26 cellular contexts compared by ENCODE assay signal in the genomic region with DNA sequence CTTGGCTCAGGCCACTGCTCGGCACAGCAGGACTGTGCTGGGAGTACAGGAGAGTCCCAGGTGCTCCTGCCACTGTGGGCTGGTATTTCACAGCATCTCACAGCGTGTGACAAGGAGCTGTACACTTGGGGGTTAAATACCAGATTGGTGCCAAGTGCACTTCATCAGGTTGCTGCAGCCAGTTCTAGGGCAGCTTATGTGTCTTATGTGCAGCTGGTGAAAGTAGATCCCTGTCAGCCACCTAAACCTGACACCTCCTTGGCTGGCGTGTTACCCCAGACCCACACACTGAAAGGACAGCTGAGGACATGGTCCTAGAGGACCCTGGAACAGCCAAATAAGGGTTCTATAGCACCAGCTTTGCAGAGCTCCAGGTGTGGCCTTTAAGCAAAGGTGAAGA. TPM values are rescaled to one million over a fixed set of nuclear protein-coding genes. Genes with fewer than 3 reads are reported as not detected.
DNase-seq lines count a peak whose midpoint lies in the region; ATAC-seq and TF ChIP-seq lines count a peak whose summit lies in the region.
"Had no signal": no experiment of that assay in that cellular context is flagged by ENCODE, and none has a peak within 500 bp of the region (broad histone marks: within the 10 kb centered on the region; RNA-seq: fewer than 3 reads in every experiment).

No MANE protein-coding gene starts in this region.

- H3K4me1 Mint-ChIP-seq in natural killer cell treated with Interleukin-12 subunit alpha and Interleukin-12 subunit beta and Interleukin-15 and Interleukin-18, amount 100 ng/mL, for 72 hours (ENCODE audit: low read depth in 2 of 2): no peaks in the 10 kb centered on the region
- no peaks in the 10 kb centered on the region for H3K4me1 Mint-ChIP-seq in natural killer cell
- H3K4me1 Mint-ChIP-seq: activated CD4-positive, alpha-beta T cell treated with anti-CD3 and anti-CD28 coated beads for 36 hours; activated naive CD4-positive, alpha-beta T cell treated with anti-CD3 and anti-CD28 coated beads, Interleukin-2, amount 10 ng/mL, durations not matched to agents 7 days and 5 days; brain; nephron progenitor cell had no signal

- H3K9me3 ChIP-seq in A673 (ENCODE audit: low read depth, low read length, poor library complexity, severe bottlenecking): no peaks in the 10 kb centered on the region
- H3K9me3 ChIP-seq: BLaER1, thoracic aorta, vagina had no signal

- H3K9me3 Mint-ChIP-seq in natural killer cell treated with Interleukin-12 subunit alpha and Interleukin-12 subunit beta and Interleukin-15 and Interleukin-18, amount 100 ng/mL, for 72 hours: no peaks in the 10 kb centered on the region
- no peaks in the 10 kb centered on the region for H3K9me3 Mint-ChIP-seq in natural killer cell
- H3K9me3 Mint-ChIP-seq: activated CD8-positive, alpha-beta T cell treated with anti-CD3 and anti-CD28 coated beads for 36 hours; activated naive CD4-positive, alpha-beta T cell treated with anti-CD3 and anti-CD28 coated beads, Interleukin-2, amount 10 ng/mL, durations not matched to agents 7 days and 5 days; brain; nephron progenitor cell had no signal

- H3K27ac Mint-ChIP-seq in natural killer cell treated with Interleukin-12 subunit alpha and Interleukin-12 subunit beta and Interleukin-15 and Interleukin-18, amount 100 ng/mL, for 72 hours: no peak overlapping the region
- H3K27ac Mint-ChIP-seq in natural killer cell: no peak overlapping the region
- H3K27ac Mint-ChIP-seq: activated CD4-positive, alpha-beta T cell treated with anti-CD3 and anti-CD28 coated beads for 36 hours; activated CD8-positive, alpha-beta T cell treated with anti-CD3 and anti-CD28 coated beads for 36 hours; activated naive CD4-positive, alpha-beta T cell treated with anti-CD3 and anti-CD28 coated beads, Interleukin-2, amount 10 ng/mL, durations not matched to agents 7 days and 5 days; brain had no signal

- CTCF ChIA-PET in A673 (lab: Charles Lee): no interaction called here

- peak; percentile 35 for DNase-seq in natural killer cell treated with Interleukin-12 subunit alpha and Interleukin-12 subunit beta and Interleukin-15 and Interleukin-18, amount 100 ng/mL, for 72 hours (ENCODE audit: low spot score)
- DNase-seq in natural killer cell (no peak), NCI-H524 (lab: John Stamatoyannopoulos, UW) (peak; percentile 96 to 99), left kidney (ENCODE audit: low read depth, low spot score) (peak; percentile 60), A673 (ENCODE audit: low spot score) (no peak)
- DNase-seq: activated CD4-positive, alpha-beta T cell treated with anti-CD3 and anti-CD28 coated beads for 36 hours; activated CD8-positive, alpha-beta T cell treated with anti-CD3 and anti-CD28 coated beads for 36 hours; activated naive CD4-positive, alpha-beta T cell treated with anti-CD3 and anti-CD28 coated beads, Interleukin-2, amount 10 ng/mL, durations not matched to agents 7 days and 5 days; amniotic stem cell; DMS53; foreskin melanocyte; GDM1; Kasumi-1; mammary epithelial cell; NCI-H1436 treated with DMSO at 0.1 percent for 48 hours; NCI-H774; nephron progenitor cell; small intestine; stimulated activated naive CD4-positive, alpha-beta T cell had no signal

- no peaks in the 10 kb centered on the region for H3K4me1 ChIP-seq in A673 (ENCODE audit: insufficient read depth, low read length, poor library complexity, severe bottlenecking)
- H3K4me1 ChIP-seq: BLaER1, vagina had no signal

- H3K36me3 ChIP-seq in A673 (ENCODE audit: insufficient read depth, low read length, poor library complexity, severe bottlenecking): no peaks in the 10 kb centered on the region
- H3K36me3 ChIP-seq: BLaER1, thoracic aorta, vagina had no signal

- ATAC-seq in natural killer cell treated with Interleukin-12 subunit alpha and Interleukin-12 subunit beta and Interleukin-15 and Interleukin-18, amount 100 ng/mL, for 72 hours: no peak
- ATAC-seq in natural killer cell (no peak), GM21390 (IDR thresholded peaks at IDR 0.05; ENCODE audit: unreplicated experiment) (no peak), GM21447 (IDR thresholded peaks at IDR 0.05; ENCODE audit: unreplicated experiment) (no peak)
- ATAC-seq: activated CD4-positive, alpha-beta T cell treated with anti-CD3 and anti-CD28 coated beads for 36 hours; activated CD8-positive, alpha-beta T cell treated with anti-CD3 and anti-CD28 coated beads for 36 hours; HCT116 had no signal

- no peaks in the 10 kb centered on the region for H3K27me3 ChIP-seq in A673 (replicated peaks; ENCODE audit: insufficient read depth, low read depth, low read length, poor library complexity)
- H3K27me3 ChIP-seq: BLaER1, vagina had no signal

- no peak overlapping the region for H3K4me3 Mint-ChIP-seq in natural killer cell treated with Interleukin-12 subunit alpha and Interleukin-12 subunit beta and Interleukin-15 and Interleukin-18, amount 100 ng/mL, for 72 hours
- no peak overlapping the region for H3K4me3 Mint-ChIP-seq in natural killer cell
- H3K4me3 Mint-ChIP-seq: activated CD4-positive, alpha-beta T cell treated with anti-CD3 and anti-CD28 coated beads for 36 hours; activated CD8-positive, alpha-beta T cell treated with anti-CD3 and anti-CD28 coated beads for 36 hours; activated naive CD4-positive, alpha-beta T cell treated with anti-CD3 and anti-CD28 coated beads, Interleukin-2, amount 10 ng/mL, durations not matched to agents 7 days and 5 days; brain; nephron progenitor cell had no signal

- no peak overlapping the region for H3K27ac ChIP-seq in A673 (ENCODE audit: low read depth, low read length, poor library complexity, severe bottlenecking)
- H3K27ac ChIP-seq: BLaER1, thoracic aorta, vagina had no signal

- H3K4me3 ChIP-seq in A673 (ENCODE audit: low read depth, low read length, poor library complexity, severe bottlenecking): no peak overlapping the region
- H3K4me3 ChIP-seq: BLaER1, thoracic aorta, vagina had no signal

- POLR2A ChIA-PET in A673 (lab: Charles Lee; ENCODE audit: low non-redundant PET): no interaction called here

- no TSS peak for BruUV-seq in A673 (replicated peaks; lab: Mats Ljungman, UMichigan)

- no peaks in the 10 kb centered on the region for H3K36me3 Mint-ChIP-seq in natural killer cell treated with Interleukin-12 subunit alpha and Interleukin-12 subunit beta and Interleukin-15 and Interleukin-18, amount 100 ng/mL, for 72 hours
- H3K36me3 Mint-ChIP-seq in natural killer cell: no peaks in the 10 kb centered on the region
- H3K36me3 Mint-ChIP-seq: activated naive CD4-positive, alpha-beta T cell treated with anti-CD3 and anti-CD28 coated beads, Interleukin-2, amount 10 ng/mL, durations not matched to agents 7 days and 5 days had no signal

- H3K27me3 Mint-ChIP-seq in natural killer cell treated with Interleukin-12 subunit alpha and Interleukin-12 subunit beta and Interleukin-15 and Interleukin-18, amount 100 ng/mL, for 72 hours: peaks cover 9 to 11% of the 10 kb centered on the region in 2 donors
- H3K27me3 Mint-ChIP-seq in natural killer cell (ENCODE audit: low read depth in 2 of 2): peaks cover 8 to 10% of the 10 kb centered on the region in 2 donors
- H3K27me3 Mint-ChIP-seq: activated CD4-positive, alpha-beta T cell treated with anti-CD3 and anti-CD28 coated beads for 36 hours; activated CD8-positive, alpha-beta T cell treated with anti-CD3 and anti-CD28 coated beads for 36 hours had no signal

- intact Hi-C loops in natural killer cell (cut with micrococcal nuclease) (no loop called here), A673 (cut with micrococcal nuclease; ENCODE audit: unreplicated experiment) (no loop called here)

- TF ChIP-seq CTCF in natural killer cell (IDR thresholded peaks at IDR 0.05) (no peak), A673 (conservative IDR thresholded peaks at IDR 0.05; ENCODE audit: low read depth, low read length) (no peak)

RNA-seq across cellular contexts. Expression of a gene that starts 18.9 kb away (rescaled TPM):
- total RNA-seq in natural killer cell treated with Interleukin-12 subunit alpha and Interleukin-12 subunit beta and Interleukin-15 and Interleukin-18, amount 100 ng/mL, for 72 hours: 1 to 10 TPM; 1.2 to 1.9 TPM
- total RNA-seq in natural killer cell: not detected
- 8.9 and 13.7 TPM in 2 replicates for total RNA-seq in A673 (2021)

RNA-seq across cellular contexts. Expression of a gene that starts 48.1 kb away (rescaled TPM):
- 10 to 100 TPM; 30.1 to 37.4 TPM for total RNA-seq in natural killer cell treated with Interleukin-12 subunit alpha and Interleukin-12 subunit beta and Interleukin-15 and Interleukin-18, amount 100 ng/mL, for 72 hours
- 10 to 100 TPM; 50.9 to 56.0 (median 54.5) TPM for total RNA-seq in natural killer cell
- 25.7 TPM in 2 replicates for total RNA-seq in A673 (2021)

Comparison
In these comparisons a context has a peak if more than half of its experiments do, and no peak if none do; other contexts are left out.
1. DNase-seq: peak in natural killer cell treated with Interleukin-12 subunit alpha and Interleukin-12 subunit beta and Interleukin-15 and Interleukin-18, amount 100 ng/mL, for 72 hours (single experiment), NCI-H524 (2 of 2) and left kidney (single experiment); none in natural killer cell (single experiment) and A673 (single experiment).